In genomic region chr2:133264951-133265949, GRCh38 we compare ENCODE assay signal across 9 cellular contexts.
DNase-seq lines count a peak whose midpoint lies in the region; ATAC-seq, FAIRE-seq and TF ChIP-seq lines count a peak whose summit lies in the region.
"Had no signal": no experiment of that assay in that cellular context is flagged by ENCODE, and none has a peak within 500 bp of the region (broad histone marks: within the 10 kb centered on the region; RNA-seq: fewer than 3 reads in every experiment).

No MANE protein-coding gene starts in this region.

- H3K36me3 ChIP-seq in H7 (replicated peaks; ENCODE audit: control insufficient read depth, insufficient read depth, low read length) (no peaks in the 10 kb centered on the region), heart right ventricle (no peaks in the 10 kb centered on the region), psoas muscle (ENCODE audit: insufficient read depth in 1 of 2, low read depth in 1 of 2) (no peaks in the 10 kb centered on the region), small intestine (ENCODE audit: control insufficient read depth in 2 of 2, insufficient read depth in 2 of 2, low read length in 2 of 2) (no peaks in the 10 kb centered on the region)

- FAIRE-seq in small intestine (lab: Jason Lieb, UNC) = no peak
- FAIRE-seq: GM18507 had no signal

- no peaks in the 10 kb centered on the region for H3K9me3 ChIP-seq in heart right ventricle
- no peaks in the 10 kb centered on the region for H3K9me3 ChIP-seq in psoas muscle
- H3K9me3 ChIP-seq in small intestine (ENCODE audit: control insufficient read depth, low read depth) = no peaks in the 10 kb centered on the region

- H3K4me3 ChIP-seq in H7 (ENCODE audit: insufficient read depth, low read depth, low read length) (peak overlapping the region; percentile 65; the same call in 1 of the 2 replicates), heart right ventricle (peak overlapping the region in 9 of 10 donors; percentile 37 to 59 (median 52)), psoas muscle (peak overlapping the region; percentile 56), small intestine (ENCODE audit: low read depth in 1 of 2, low read length in 2 of 2) (no peak overlapping the region)

- peak; percentile 60 to 92 (median 84) for ATAC-seq in heart right ventricle
- peak in 2 of 4 donors; percentile 50 to 71 for ATAC-seq in psoas muscle
- ATAC-seq in GM19395 (IDR thresholded peaks at IDR 0.05; ENCODE audit: unreplicated experiment) = no peak
- ATAC-seq in GM21423 (IDR thresholded peaks at IDR 0.05; ENCODE audit: unreplicated experiment) = no peak

- DNase-seq in H7 = peak; percentile 61
- DNase-seq in SK-N-DZ (ENCODE audit: low spot score) = peak; percentile 15
- DNase-seq in heart right ventricle = peak; percentile 28 to 57
- DNase-seq in psoas muscle = peak in 1 of 2 donors; percentile 50
- DNase-seq in small intestine = no peak
- no peak for DNase-seq in NCI-H526 (lab: John Stamatoyannopoulos, UW)

- H3K27me3 ChIP-seq in H7 (ENCODE audit: control insufficient read depth, insufficient read depth, low read length) (peaks cover 18% of the 10 kb centered on the region), heart right ventricle (peaks cover 0 to 20% (median 9%) of the 10 kb centered on the region in 7 donors), psoas muscle (ENCODE audit: insufficient read depth in 3 of 3, low read length in 2 of 3) (peaks cover 0 to 7% (median 2%) of the 10 kb centered on the region in 3 donors), small intestine (ENCODE audit: control insufficient read depth in 2 of 2, insufficient read depth in 2 of 2, low read length in 2 of 2) (peaks cover 2 to 4% of the 10 kb centered on the region in 2 donors)

- 27 to 32% methylated on average over 25 to 26 of the region's 26 CpGs for WGBS in heart right ventricle, 2 donors
- WGBS in psoas muscle, 3 donors = 25 to 26% (median 26%) methylated on average over 23 to 26 of the region's 26 CpGs
- WGBS in small intestine, 3 donors = 27 to 35% (median 31%) methylated on average over 24 to 26 of the region's 26 CpGs

- intact Hi-C loops in heart right ventricle (cut with DNase I) = loop anchor here in 6 of 10 donors (5.0 to 10.0 kb wide), 4 partner anchors 297 to 520 kb away; partner anchors contain the start of gene NCKAP5 (in 3 of the 6)
- intact Hi-C loops in psoas muscle (cut with DNase I) = no loop called here

- TF ChIP-seq CTCF in heart right ventricle (IDR thresholded peaks at IDR 0.05) (no peak), psoas muscle (IDR thresholded peaks at IDR 0.05) (no peak)

- H3K27ac ChIP-seq in heart right ventricle (peak overlapping the region in 3 of 10 donors; percentile 23 to 52 (median 25)), psoas muscle (no peak overlapping the region), small intestine (ENCODE audit: low read depth in 1 of 2, low read length in 1 of 2) (no peak overlapping the region)

- H3K4me1 ChIP-seq in heart right ventricle (peaks cover 0 to 30% (median 0%) of the 10 kb centered on the region in 9 donors), psoas muscle (no peaks in the 10 kb centered on the region), small intestine (ENCODE audit: control insufficient read depth in 2 of 2, insufficient read depth in 1 of 2, low read depth in 1 of 2, low read length in 1 of 2) (peaks cover 0 to 3% of the 10 kb centered on the region in 2 donors)

Comparison
In these comparisons a context has a peak if more than half of its experiments do, and no peak if none do; other contexts are left out.
1. DNase-seq: peak in H7 (single experiment), SK-N-DZ (single experiment) and heart right ventricle (2 of 2); none in small intestine (single experiment) and NCI-H526 (0 of 2).
2. H3K4me3 ChIP-seq: peak in H7 (single experiment), heart right ventricle (9 of 10) and psoas muscle (single experiment); none in small intestine (0 of 2).
3. ATAC-seq: peak in heart right ventricle (8 of 8); none in GM19395 (single experiment) and GM21423 (single experiment).
4. intact Hi-C loops: an anchor here in heart right ventricle (5.0 to 10.0 kb wide); none called in psoas muscle.